8 cellular contexts compared by ENCODE assay signal in genomic region chr17:60392042-60392844, GRCh38. TPM values are rescaled to one million over a fixed set of nuclear protein-coding genes. Genes with fewer than 3 reads are reported as not detected.
A peak's percentile ranks its signal among the peaks of the same experiment; 100 is the strongest.
DNase-seq lines count a peak whose midpoint lies in the region; ATAC-seq and TF ChIP-seq lines count a peak whose summit lies in the region.

USP32 (minus strand) TSS chr17:60392133; CDS start chr17:60391939, 194 bp downstream.

- intact Hi-C loops in adrenal gland (cut with DNase I), result loop anchor here in 1 of 2 donors (5.0 to 10.0 kb wide), 2 partner anchors 35 to 157 kb away; no protein-coding TSS in a partner anchor
- intact Hi-C loops in heart right ventricle (cut with DNase I), result no loop called here
- intact Hi-C loops in posterior vena cava (cut with DNase I), result no loop called here
- intact Hi-C loops in upper lobe of right lung (cut with DNase I), result no loop called here

- H3K9me3 ChIP-seq in adrenal gland (replicated peaks in 1 of 3) (no peaks in the 10 kb centered on the region), heart right ventricle (no peaks in the 10 kb centered on the region), upper lobe of right lung (no peaks in the 10 kb centered on the region)

- CTCF ChIA-PET in T-cell (lab: Charles Lee), result interaction anchor here in 1 of 2 donors (0.5 to 1.0 kb wide), 6 partner anchors 135 to 1924 kb away, joined by 3 to 5 read pairs (median 4); partner anchors contain the start of gene PPM1D

- 0 out of 2 replicates have a peak, but pooled peaks have one; percentile 18 for TF ChIP-seq CTCF in GM12874 (IDR thresholded peaks at IDR 0.05; ENCODE audit: insufficient read depth, low read depth, low read length)
- peak in 5 of 6 experiments; percentile 10 to 41 (median 22) for TF ChIP-seq CTCF in adrenal gland (IDR thresholded peaks at IDR 0.05)
- peak in 6 of 9 donors; percentile 23 to 42 (median 34) for TF ChIP-seq CTCF in heart right ventricle (IDR thresholded peaks at IDR 0.05)
- TF ChIP-seq CTCF in upper lobe of right lung (IDR thresholded peaks at IDR 0.05), result peak; percentile 35

- DNase-seq in NCI-H1436 (lab: John Stamatoyannopoulos, UW), result peak; percentile 98
- peak; percentile 93 to 99 (median 96) for DNase-seq in T-cell
- DNase-seq in adrenal gland, result peak; percentile 97 to 100 (median 99)
- peak; percentile 99 for DNase-seq in heart right ventricle
- peak; percentile 100 for DNase-seq in posterior vena cava (ENCODE audit: low spot score)
- peak; percentile 100 for DNase-seq in upper lobe of right lung

- peak within 1 kb of the TSS; percentile 95 to 96 for H3K27ac Mint-ChIP-seq in T-cell

- H3K27me3 ChIP-seq in adrenal gland (no peaks in the 10 kb centered on the region), heart right ventricle (no peaks in the 10 kb centered on the region), upper lobe of right lung (no peaks in the 10 kb centered on the region)

- ATAC-seq in HG02763 (IDR thresholded peaks at IDR 0.05; ENCODE audit: unreplicated experiment) (peak; percentile 87), T-cell (replicated peaks in 1 of 4) (peak; percentile 90 to 94 (median 91)), heart right ventricle (peak; percentile 96 to 99 (median 97)), upper lobe of right lung (peak; percentile 97)

- H3K36me3 ChIP-seq in adrenal gland (replicated peaks in 1 of 2) (no peaks in the 10 kb centered on the region), heart right ventricle (no peaks in the 10 kb centered on the region), upper lobe of right lung (no peaks in the 10 kb centered on the region)

- no peaks in the 10 kb centered on the region for H3K36me3 Mint-ChIP-seq in T-cell

- H3K4me1 ChIP-seq in adrenal gland (replicated peaks in 1 of 2) (peaks cover 0 to 28% of the 10 kb centered on the region in 2 donors), heart right ventricle (peaks cover 0 to 81% (median 31%) of the 10 kb centered on the region in 9 donors), upper lobe of right lung (peaks cover 47% of the 10 kb centered on the region)

- H3K27ac ChIP-seq in adrenal gland, result peak within 1 kb of the TSS; percentile 85 to 97 (median 93)
- peak within 1 kb of the TSS; percentile 73 to 98 (median 93) for H3K27ac ChIP-seq in heart right ventricle
- H3K27ac ChIP-seq in upper lobe of right lung, result peak within 1 kb of the TSS; percentile 94

- peak within 1 kb of the TSS; percentile 91 to 95 (median 93) for H3K4me3 Mint-ChIP-seq in T-cell

- POLR2A ChIA-PET in T-cell (lab: Charles Lee), result interaction anchor here (0.5 to 0.9 kb wide), 7 partner anchors 206 to 1734 kb away, joined by 3 to 8 read pairs (median 3); partner anchors contain the start of genes BCAS3 (in 1 of the 2), PPM1D (in 1 of the 2) and SKA2 (in 1 of the 2)

- H3K4me1 Mint-ChIP-seq in T-cell, result peaks cover 41 to 42% (median 41%) of the 10 kb centered on the region in 3 donors

- no peaks in the 10 kb centered on the region for H3K27me3 Mint-ChIP-seq in T-cell

- no peaks in the 10 kb centered on the region for H3K9me3 Mint-ChIP-seq in T-cell

- H3K4me3 ChIP-seq in adrenal gland, result peak within 1 kb of the TSS; percentile 72 to 86 (median 76)
- H3K4me3 ChIP-seq in heart right ventricle, result peak within 1 kb of the TSS; percentile 73 to 95 (median 86)
- peak within 1 kb of the TSS; percentile 95 for H3K4me3 ChIP-seq in upper lobe of right lung

- WGBS in adrenal gland, 4 donors, result 0 to 1% (median 0%) methylated on average over 19 to 68 of the region's 68 CpGs
- WGBS in heart right ventricle, 2 donors, result 1% methylated on average over 63 to 68 of the region's 68 CpGs

- peak; percentile 60 to 71 for TF ChIP-seq POLR2A in adrenal gland (IDR thresholded peaks at IDR 0.05)

RNA-seq across cellular contexts. Expression of gene USP32, which starts in this region (rescaled TPM):
- total RNA-seq in T-cell, result 10 to 100 TPM; 30.0 to 34.5 (median 31.4) TPM
- total RNA-seq in adrenal gland, result 10 to 100 TPM; 36.2 to 99.3 (median 54.5) TPM
- 10 to 100 TPM; 22.0 to 57.8 (median 22.7) TPM for polyA plus RNA-seq in adrenal gland
- 10 to 100 TPM; 23.3 to 38.6 (median 30.2) TPM for total RNA-seq in heart right ventricle
- 10 to 100 TPM; 13.3 to 13.7 TPM for polyA plus RNA-seq in heart right ventricle
- 10 to 100 TPM; 41.1 to 50.1 TPM for total RNA-seq in posterior vena cava
- 72.4 TPM for total RNA-seq in upper lobe of right lung

Comparison
In these comparisons a context has a peak if more than half of its experiments do, and no peak if none do; other contexts are left out.
1. Peak in every context shown above with its lines: DNase-seq, ATAC-seq, H3K4me3 ChIP-seq and H3K27ac ChIP-seq.